1 cellular context compared by ENCODE assay signal in the genomic region with DNA sequence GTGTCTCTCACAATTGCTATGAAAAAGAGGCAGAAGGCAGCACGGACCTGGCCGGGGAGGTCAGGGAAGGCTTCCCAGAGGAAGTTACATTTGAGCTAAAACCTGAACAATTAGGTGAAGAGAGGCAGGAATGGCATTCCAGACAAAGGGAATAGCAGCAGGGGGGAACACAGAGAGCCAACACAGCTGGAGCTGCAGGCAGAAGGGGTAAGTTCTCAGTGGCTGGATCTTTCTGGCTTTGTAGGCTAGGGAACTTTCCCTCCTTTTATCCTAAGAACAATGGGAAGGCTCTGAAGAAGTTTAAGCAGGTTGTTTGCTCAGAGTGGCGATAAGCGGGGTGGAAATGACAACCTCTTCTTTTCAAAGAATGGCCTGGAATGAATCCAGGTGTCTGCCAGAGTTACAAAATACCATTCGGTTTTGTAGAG.
TF ChIP-seq lines count a peak whose summit lies in the region.

No MANE protein-coding gene starts in this region.

TF ChIP-seq in SK-N-SH treated with all-trans-retinoic acid at 6 μM for 48 hours, 23 proteins besides CTCF, POLR2A, EP300 and RAD21 (continued from another document):
- TF ChIP-seq, protein P1, sequence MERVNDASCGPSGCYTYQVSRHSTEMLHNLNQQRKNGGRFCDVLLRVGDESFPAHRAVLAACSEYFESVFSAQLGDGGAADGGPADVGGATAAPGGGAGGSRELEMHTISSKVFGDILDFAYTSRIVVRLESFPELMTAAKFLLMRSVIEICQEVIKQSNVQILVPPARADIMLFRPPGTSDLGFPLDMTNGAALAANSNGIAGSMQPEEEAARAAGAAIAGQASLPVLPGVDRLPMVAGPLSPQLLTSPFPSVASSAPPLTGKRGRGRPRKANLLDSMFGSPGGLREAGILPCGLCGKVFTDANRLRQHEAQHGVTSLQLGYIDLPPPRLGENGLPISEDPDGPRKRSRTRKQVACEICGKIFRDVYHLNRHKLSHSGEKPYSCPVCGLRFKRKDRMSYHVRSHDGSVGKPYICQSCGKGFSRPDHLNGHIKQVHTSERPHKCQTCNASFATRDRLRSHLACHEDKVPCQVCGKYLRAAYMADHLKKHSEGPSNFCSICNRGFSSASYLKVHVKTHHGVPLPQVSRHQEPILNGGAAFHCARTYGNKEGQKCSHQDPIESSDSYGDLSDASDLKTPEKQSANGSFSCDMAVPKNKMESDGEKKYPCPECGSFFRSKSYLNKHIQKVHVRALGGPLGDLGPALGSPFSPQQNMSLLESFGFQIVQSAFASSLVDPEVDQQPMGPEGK (CRISPR knock-in tag; IDR thresholded peaks at IDR 0.05; ENCODE audit: borderline replicate concordance) = no peak
- no peak for TF ChIP-seq ISL1 (CRISPR knock-in tag; IDR thresholded peaks at IDR 0.05)
TF ChIP-seq in SK-N-SH treated with all-trans-retinoic acid at 6 μM for 48 hours: peak in this region for 0.
